In genomic region chr2:229344151-229344551, GRCh38 we compare ENCODE assay signal across 16 cellular contexts.
DNase-seq lines count a peak whose midpoint lies in the region; ATAC-seq and TF ChIP-seq lines count a peak whose summit lies in the region.
"Had no signal": no experiment of that assay in that cellular context is flagged by ENCODE, and none has a peak within 500 bp of the region (broad histone marks: within the 10 kb centered on the region; RNA-seq: fewer than 3 reads in every experiment).

No MANE protein-coding gene starts in this region.

- H3K27ac ChIP-seq in esophagus squamous epithelium = peak overlapping the region; percentile 4 to 48 (median 14)
- H3K27ac ChIP-seq in smooth muscle cell (ENCODE audit: low read depth) = peak overlapping the region; percentile 47
- H3K27ac ChIP-seq: 22Rv1, lower lobe of right lung had no signal

- H3K9me3 ChIP-seq in esophagus squamous epithelium (no peaks in the 10 kb centered on the region), smooth muscle cell (replicated peaks; ENCODE audit: low read depth) (no peaks in the 10 kb centered on the region)
- H3K9me3 ChIP-seq: lower lobe of right lung had no signal

- TF ChIP-seq POLR2A in esophagus squamous epithelium (IDR thresholded peaks at IDR 0.05) = no peak

- peak overlapping the region; percentile 38 for H3K4me2 ChIP-seq in smooth muscle cell

- no peaks in the 10 kb centered on the region for H3K36me3 ChIP-seq in esophagus squamous epithelium
- H3K36me3 ChIP-seq in smooth muscle cell (ENCODE audit: low read depth) = no peaks in the 10 kb centered on the region
- H3K36me3 ChIP-seq: lower lobe of right lung had no signal

- H2AFZ ChIP-seq in smooth muscle cell (ENCODE audit: low read depth) = no peak overlapping the region

- H3K4me1 ChIP-seq in esophagus squamous epithelium (peaks cover 0 to 24% (median 5%) of the 10 kb centered on the region in 3 donors), smooth muscle cell (ENCODE audit: low read depth) (no peaks in the 10 kb centered on the region)
- H3K4me1 ChIP-seq: lower lobe of right lung had no signal

- no peaks in the 10 kb centered on the region for H3K79me2 ChIP-seq in smooth muscle cell (ENCODE audit: low read depth)

- intact Hi-C loops in esophagus squamous epithelium (cut with DNase I) = no loop called here

- H4K20me1 ChIP-seq in smooth muscle cell (ENCODE audit: low read depth) = no peaks in the 10 kb centered on the region

- 30 to 52% methylated on average over 6 of the region's 6 CpGs for WGBS in esophagus squamous epithelium, 2 donors
- 20% methylated on average over 6 of the region's 6 CpGs for WGBS in smooth muscle cell (ENCODE audit: low lambda C conversion rate)

- H3K4me3 ChIP-seq in esophagus squamous epithelium (no peak overlapping the region), smooth muscle cell (no peak overlapping the region)
- H3K4me3 ChIP-seq: lower lobe of right lung had no signal

- H3K27me3 ChIP-seq in esophagus squamous epithelium (peaks cover 0 to 89% (median 0%) of the 10 kb centered on the region in 4 donors), smooth muscle cell (ENCODE audit: low read depth) (no peaks in the 10 kb centered on the region)

- ATAC-seq in GM18867 (IDR thresholded peaks at IDR 0.05; ENCODE audit: unreplicated experiment) (no peak), GM21529 (IDR thresholded peaks at IDR 0.05; ENCODE audit: unreplicated experiment) (no peak)
- ATAC-seq: lower lobe of right lung; sciatic nerve; stimulated activated naive CD8-positive, alpha-beta T cell treated with anti-CD3 and anti-CD28 coated beads, Interleukin-15, amount 100 ng/mL, for 72 hours had no signal

- TF ChIP-seq CTCF in esophagus squamous epithelium (IDR thresholded peaks at IDR 0.05) (no peak), smooth muscle cell (IDR thresholded peaks at IDR 0.05; ENCODE audit: borderline replicate concordance, insufficient read depth, poor library complexity, severe bottlenecking) (no peak)

- H3F3A ChIP-seq in smooth muscle cell (ENCODE audit: low read depth) = no peaks in the 10 kb centered on the region

- no peak overlapping the region for H3K9ac ChIP-seq in smooth muscle cell (ENCODE audit: low read depth)

- peak; percentile 18 for DNase-seq in NCI-H1436 (lab: John Stamatoyannopoulos, UW)
- DNase-seq in NCI-H1436 treated with DMSO at 0.1 percent for 48 hours (lab: John Stamatoyannopoulos, UW) = no peak
- DNase-seq in NCI-H510A (lab: John Stamatoyannopoulos, UW) = peak; percentile 65
- no peak for DNase-seq in esophagus squamous epithelium (lab: John Stamatoyannopoulos, UW)
- DNase-seq in smooth muscle cell (lab: John Stamatoyannopoulos, UW; ENCODE audit: unreplicated experiment) = no peak
- DNase-seq in stimulated activated naive CD4-positive, alpha-beta T cell (lab: John Stamatoyannopoulos, UW) = no peak
- DNase-seq: COR-L47; lower lobe of right lung; NCI-H1105; NCI-H526; stimulated activated naive CD8-positive, alpha-beta T cell treated with anti-CD3 and anti-CD28 coated beads, Interleukin-15, amount 100 ng/mL, for 72 hours; T-helper 1 cell had no signal

Comparison
In these comparisons a context has a peak if more than half of its experiments do, and no peak if none do; other contexts are left out.
1. DNase-seq: peak in NCI-H1436 (single experiment) and NCI-H510A (single experiment); none in NCI-H1436 treated with DMSO at 0.1 percent for 48 hours (single experiment), esophagus squamous epithelium (single experiment), smooth muscle cell (single experiment) and stimulated activated naive CD4-positive, alpha-beta T cell (0 of 6).